4 cellular contexts compared by ENCODE assay signal in genomic region chr16:74373847-74374184, GRCh38. TPM values are rescaled to one million over a fixed set of nuclear protein-coding genes. Genes with fewer than 3 reads are reported as not detected.
"Had no signal": no experiment of that assay in that cellular context is flagged by ENCODE, and none has a peak within 500 bp of the region (broad histone marks: within the 10 kb centered on the region; RNA-seq: fewer than 3 reads in every experiment).

No MANE protein-coding gene starts in this region.

RNA-seq across cellular contexts. Expression of gene NPIPB15, which starts 2.3 kb away (rescaled TPM):
- total RNA-seq: activated CD8-positive, alpha-beta memory T cell treated with anti-CD3 and anti-CD28 coated beads for 36 hours; activated naive CD8-positive, alpha-beta T cell treated with anti-CD3 and anti-CD28 coated beads for 36 hours; cardiac septum had no signal

RNA-seq across cellular contexts. Expression of gene CLEC18B, which starts 47.5 kb away (rescaled TPM):
- total RNA-seq: activated naive CD4-positive, alpha-beta T cell treated with anti-CD3 and anti-CD28 coated beads for 36 hours had no signal
